ENCODE assay signal across 12 cellular contexts in the genomic region with DNA sequence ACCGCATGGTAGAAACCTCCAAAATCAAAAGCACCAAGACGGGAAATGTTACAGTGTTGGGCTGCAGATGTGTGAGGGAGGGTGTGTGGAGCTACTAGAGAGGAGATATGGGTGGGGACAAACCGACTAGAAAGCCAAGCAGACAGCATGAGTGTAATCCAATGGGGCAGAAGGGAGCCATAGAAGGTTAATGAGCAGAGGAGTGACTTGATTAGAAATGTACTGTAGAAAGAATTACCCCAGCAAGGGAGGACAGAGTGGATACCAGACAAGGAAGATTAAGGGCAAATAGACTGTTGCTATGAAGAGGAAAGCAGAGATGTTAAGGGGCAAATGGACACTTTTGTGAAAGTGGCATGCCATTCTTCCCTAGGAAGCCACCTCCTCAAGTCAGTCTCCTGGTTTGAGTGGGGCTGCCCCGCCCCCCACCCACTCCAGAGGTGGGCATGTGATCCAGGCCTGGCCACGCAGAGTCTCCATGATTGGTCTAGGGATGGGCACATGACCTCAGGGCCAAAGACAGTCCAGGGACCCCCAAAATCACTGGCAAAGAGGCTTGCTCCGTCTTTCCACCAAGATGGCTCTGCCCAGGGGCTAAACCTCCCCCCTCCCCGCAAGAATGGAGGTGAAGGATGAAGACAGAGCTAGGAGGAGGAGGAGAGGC. TPM values are rescaled to one million over a fixed set of nuclear protein-coding genes. Genes with fewer than 3 reads are reported as not detected.
DNase-seq lines count a peak whose midpoint lies in the region; ATAC-seq and TF ChIP-seq lines count a peak whose summit lies in the region.
"Had no signal": no experiment of that assay in that cellular context is flagged by ENCODE, and none has a peak within 500 bp of the region (broad histone marks: within the 10 kb centered on the region; RNA-seq: fewer than 3 reads in every experiment).

No MANE protein-coding gene starts in this region.

- H3K9me3 Mint-ChIP-seq in Caco-2 (ENCODE audit: unreplicated experiment) (no peaks in the 10 kb centered on the region), naive B cell (peaks cover 0 to 14% (median 5%) of the 10 kb centered on the region in 7 donors)
- no peaks in the 10 kb centered on the region for H3K9me3 Mint-ChIP-seq in activated naive CD8-positive, alpha-beta T cell treated with anti-CD3 and anti-CD28 coated beads for 36 hours
- H3K9me3 Mint-ChIP-seq: endodermal cell had no signal

- POLR2A ChIA-PET in Caco-2 (lab: Charles Lee) = no interaction called here

- intact Hi-C loops in Caco-2 (cut with micrococcal nuclease; ENCODE audit: unreplicated experiment) = no loop called here

- no peak overlapping the region for H2AFZ ChIP-seq in ACC112 (ENCODE audit: low read length, unreplicated experiment)

- DNase-seq in Caco-2 = no peak
- no peak for DNase-seq in activated naive CD8-positive, alpha-beta T cell treated with anti-CD3 and anti-CD28 coated beads for 36 hours
- DNase-seq in naive B cell = no peak
- no peak for DNase-seq in MG63
- DNase-seq: endodermal cell, left colon, occipital lobe had no signal

- no TSS peak for BruUV-seq in Caco-2 (replicated peaks; lab: Mats Ljungman, UMichigan)

- no peak for TF ChIP-seq CTCF in Caco-2 (IDR thresholded peaks at IDR 0.05; ENCODE audit: insufficient read depth in 1 of 2, low read depth in 1 of 2, low read length in 1 of 2, severe bottlenecking in 1 of 2, unreplicated experiment in 1 of 2)

- H3K27me3 ChIP-seq in ACC112 (ENCODE audit: insufficient read depth, low read length) = no peaks in the 10 kb centered on the region
- no peaks in the 10 kb centered on the region for H3K27me3 ChIP-seq in Caco-2 (replicated peaks; ENCODE audit: control insufficient read depth, insufficient read depth, low read length)
- H3K27me3 ChIP-seq in MG63 = no peaks in the 10 kb centered on the region

- peaks cover 92% of the 10 kb centered on the region for H3K79me2 ChIP-seq in ACC112 (ENCODE audit: control insufficient read depth, insufficient read depth, low read length, unreplicated experiment)

- H3K9me3 ChIP-seq in Caco-2 (no peaks in the 10 kb centered on the region), MG63 (no peaks in the 10 kb centered on the region)

- CTCF ChIA-PET in Caco-2 (lab: Charles Lee) = no interaction called here

- no peaks in the 10 kb centered on the region for H3K27me3 Mint-ChIP-seq in Caco-2 (ENCODE audit: insufficient read depth, unreplicated experiment)
- H3K27me3 Mint-ChIP-seq in activated naive CD8-positive, alpha-beta T cell treated with anti-CD3 and anti-CD28 coated beads for 36 hours = no peaks in the 10 kb centered on the region
- H3K27me3 Mint-ChIP-seq in naive B cell = no peaks in the 10 kb centered on the region

- H3K36me3 ChIP-seq in ACC112 (ENCODE audit: insufficient read depth, low read length) (peaks cover 19% of the 10 kb centered on the region), Caco-2 (ENCODE audit: control insufficient read depth, insufficient read depth, low read length) (no peaks in the 10 kb centered on the region), MG63 (peaks cover 38% of the 10 kb centered on the region)

- peaks cover 32% of the 10 kb centered on the region for H3K4me1 Mint-ChIP-seq in Caco-2 (ENCODE audit: low read depth, unreplicated experiment)
- peaks cover 70% of the 10 kb centered on the region for H3K4me1 Mint-ChIP-seq in activated naive CD8-positive, alpha-beta T cell treated with anti-CD3 and anti-CD28 coated beads for 36 hours
- peaks cover 73 to 88% (median 84%) of the 10 kb centered on the region in 3 donors for H3K4me1 Mint-ChIP-seq in naive B cell

- H3K4me3 ChIP-seq in ACC112 (ENCODE audit: low read depth, low read length) (no peak overlapping the region), Caco-2 (ENCODE audit: low read depth, low read length) (no peak overlapping the region), MG63 (no peak overlapping the region)

- peak overlapping the region; percentile 33 for H3K27ac Mint-ChIP-seq in Caco-2 (ENCODE audit: unreplicated experiment)
- peak overlapping the region; percentile 88 for H3K27ac Mint-ChIP-seq in activated naive CD8-positive, alpha-beta T cell treated with anti-CD3 and anti-CD28 coated beads for 36 hours
- H3K27ac Mint-ChIP-seq in naive B cell = peak overlapping the region in 5 of 6 donors; percentile 60 to 86 (median 79)
- H3K27ac Mint-ChIP-seq: endodermal cell had no signal

- ATAC-seq in naive B cell (ENCODE audit: low read depth in 2 of 2) (no peak), GM21576 (IDR thresholded peaks at IDR 0.05; ENCODE audit: unreplicated experiment) (no peak), HG03196 (IDR thresholded peaks at IDR 0.05; ENCODE audit: unreplicated experiment) (no peak)
- ATAC-seq in activated CD4-positive, CD25-positive, alpha-beta regulatory T cell treated with anti-CD3 and anti-CD28 coated beads, Interleukin-2, amount 50 U/mL, for 24 hours = no peak
- ATAC-seq: left colon had no signal

- peak overlapping the region; percentile 12 for H3K27ac ChIP-seq in ACC112 (ENCODE audit: low read depth, low read length)
- H3K27ac ChIP-seq: C4-2B had no signal

- H3K4me1 ChIP-seq in ACC112 (ENCODE audit: control insufficient read depth, insufficient read depth, low read length, unreplicated experiment) (peaks cover 33% of the 10 kb centered on the region), Caco-2 (peaks cover 16% of the 10 kb centered on the region)

- H3K4me3 Mint-ChIP-seq in Caco-2 (ENCODE audit: unreplicated experiment) (peak overlapping the region; percentile 5), naive B cell (peak overlapping the region in 5 of 8 donors; percentile 4 to 74 (median 36))
- H3K4me3 Mint-ChIP-seq in activated naive CD8-positive, alpha-beta T cell treated with anti-CD3 and anti-CD28 coated beads for 36 hours = peak overlapping the region; percentile 97
- H3K4me3 Mint-ChIP-seq: endodermal cell had no signal

- H3K36me3 Mint-ChIP-seq in Caco-2 (ENCODE audit: insufficient read depth, unreplicated experiment) (peaks cover 84% of the 10 kb centered on the region), naive B cell (peaks cover 16 to 41% of the 10 kb centered on the region in 2 donors)
- peaks cover 85% of the 10 kb centered on the region for H3K36me3 Mint-ChIP-seq in activated naive CD8-positive, alpha-beta T cell treated with anti-CD3 and anti-CD28 coated beads for 36 hours

RNA-seq across cellular contexts. Expression of gene COTL1, which starts 4.3 kb away (rescaled TPM):
- 434 and 461 TPM in 2 replicates for total RNA-seq in Caco-2 (2022)
- 100 to 1,000 TPM; 588 to 605 TPM for total RNA-seq in activated naive CD8-positive, alpha-beta T cell treated with anti-CD3 and anti-CD28 coated beads for 36 hours
- 100 to 1,000 TPM; 167 to 439 (median 373) TPM for polyA plus RNA-seq in naive B cell (ENCODE audit: low read depth in 6 of 6)
- total RNA-seq in MG63 (2014; rRNA removed; shearing (Covaris generic); ENCODE audit: low replicate concordance) = 172 and 175 TPM in 2 replicates

RNA-seq across cellular contexts. Expression of gene KLHL36, which starts 34.8 kb away (rescaled TPM):
- 67.6 and 70.2 TPM in 2 replicates for total RNA-seq in Caco-2 (2022)
- 10 to 100 TPM; 32.6 to 34.8 TPM for total RNA-seq in activated naive CD8-positive, alpha-beta T cell treated with anti-CD3 and anti-CD28 coated beads for 36 hours
- 10 to 100 TPM; 29.7 to 40.3 (median 37.5) TPM for polyA plus RNA-seq in naive B cell (ENCODE audit: low read depth in 6 of 6)
- 18.4 and 20.5 TPM in 2 replicates for total RNA-seq in MG63 (2014; rRNA removed; shearing (Covaris generic); ENCODE audit: low replicate concordance)

Comparison
In these comparisons a context has a peak if more than half of its experiments do, and no peak if none do; other contexts are left out.
1. H3K27ac Mint-ChIP-seq: peak in every context shown above with its lines; median percentile 88 in activated naive CD8-positive, alpha-beta T cell treated with anti-CD3 and anti-CD28 coated beads for 36 hours; 79 in naive B cell; 33 in Caco-2.
2. H3K4me3 Mint-ChIP-seq: peak in every context shown above with its lines; median percentile 97 in activated naive CD8-positive, alpha-beta T cell treated with anti-CD3 and anti-CD28 coated beads for 36 hours; 36 in naive B cell; 5 in Caco-2.